Comparison of ENCODE assay signal across 18 cellular contexts in the genomic region with DNA sequence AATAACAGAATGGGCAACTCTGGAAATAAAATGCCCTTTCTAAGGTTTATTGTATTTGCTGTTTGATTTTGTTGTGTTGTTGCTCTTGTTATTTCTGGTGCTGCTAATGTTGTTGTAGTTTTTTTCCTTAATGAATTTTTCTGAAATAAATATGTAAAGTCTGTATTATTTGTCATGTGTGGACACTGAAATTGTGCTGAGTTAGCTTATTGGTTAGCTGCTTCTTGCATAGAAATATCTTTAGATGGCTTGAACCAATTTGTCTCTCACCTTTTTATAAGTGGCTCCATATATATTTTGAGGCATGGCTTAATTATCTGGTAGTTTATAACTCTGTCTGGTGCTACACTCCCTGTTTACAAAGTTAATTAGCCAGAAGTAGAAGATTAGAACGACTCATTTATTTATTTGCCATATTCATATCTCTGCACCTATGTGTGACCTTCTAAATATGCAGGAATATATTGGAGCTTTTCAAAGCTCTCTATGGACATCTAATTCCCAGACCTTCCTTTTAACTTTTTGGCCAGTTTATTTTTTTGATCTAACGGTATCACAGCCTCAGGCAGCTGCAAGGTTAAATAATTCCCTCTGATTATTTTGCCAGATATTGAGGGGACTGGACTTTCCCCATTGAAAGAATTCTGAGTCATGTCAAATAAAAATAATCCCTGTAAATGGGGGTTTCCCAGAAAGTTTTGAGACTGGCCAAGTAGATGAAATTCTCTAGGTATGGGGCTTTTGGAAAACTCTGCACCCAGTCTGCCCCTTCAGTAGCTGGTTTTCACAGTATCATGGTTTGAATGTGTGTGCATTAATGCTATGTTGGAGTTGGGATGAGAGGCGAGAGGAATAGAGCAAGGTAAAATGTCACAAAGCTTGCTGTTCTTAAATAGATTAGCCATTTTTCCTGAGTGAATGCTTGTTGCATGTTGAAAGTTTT.
"Had no signal": no experiment of that assay in that cellular context is flagged by ENCODE, and none has a peak within 500 bp of the region (broad histone marks: within the 10 kb centered on the region; RNA-seq: fewer than 3 reads in every experiment).

No MANE protein-coding gene starts in this region.

- H3K4me3 ChIP-seq: ascending aorta, colonic mucosa, smooth muscle cell, suprapubic skin had no signal

- H3K27ac Mint-ChIP-seq: activated CD4-positive, alpha-beta memory T cell treated with anti-CD3 and anti-CD28 coated beads for 36 hours; activated CD4-positive, alpha-beta T cell treated with anti-CD3 and anti-CD28 coated beads for 36 hours; activated CD8-positive, alpha-beta memory T cell treated with anti-CD3 and anti-CD28 coated beads, Interleukin-2, amount 10 ng/mL, durations not matched to agents 7 days and 5 days; activated naive CD4-positive, alpha-beta T cell treated with anti-CD3 and anti-CD28 coated beads for 36 hours; activated T-helper 2 cell treated with anti-CD3 and anti-CD28 coated beads, Interferon-gamma antibody, Interleukin-2, Interleukin-4, amounts not matched to agents 10 μg/mL and 5 μg/mL and 100 μg/mL, durations not matched to agents 14 hours and 24 hours and 36 hours; nephron; stimulated activated naive CD8-positive, alpha-beta T cell treated with anti-CD3 and anti-CD28 coated beads, Interleukin-15, Interleukin-2, amounts not matched to agents 100 ng/mL and 50 ng/mL, for 24 hours had no signal

- H3K27me3 ChIP-seq: ascending aorta, colonic mucosa, suprapubic skin had no signal

- DNase-seq: activated CD4-positive, alpha-beta memory T cell treated with anti-CD3 and anti-CD28 coated beads for 36 hours; activated CD4-positive, alpha-beta T cell treated with anti-CD3 and anti-CD28 coated beads for 36 hours; activated CD8-positive, alpha-beta memory T cell treated with anti-CD3 and anti-CD28 coated beads, Interleukin-2, amount 10 ng/mL, durations not matched to agents 7 days and 5 days; activated naive CD4-positive, alpha-beta T cell treated with anti-CD3 and anti-CD28 coated beads for 36 hours; activated T-cell treated with anti-CD3 and anti-CD28 coated beads, Interleukin-2, amount 50 U/mL, for 1 hour; colonic mucosa; head of caudate nucleus; occipital lobe; right cardiac atrium; trophoblast cell; WERI-Rb-1 had no signal

- ATAC-seq: activated CD4-positive, alpha-beta T cell treated with anti-CD3 and anti-CD28 coated beads for 36 hours; activated CD8-positive, alpha-beta memory T cell treated with anti-CD3 and anti-CD28 coated beads, Interleukin-2, amount 10 ng/mL, durations not matched to agents 7 days and 5 days; esophagus mucosa; right cardiac atrium had no signal

- H3K36me3 Mint-ChIP-seq: activated CD4-positive, alpha-beta memory T cell treated with anti-CD3 and anti-CD28 coated beads for 36 hours; activated CD8-positive, alpha-beta memory T cell treated with anti-CD3 and anti-CD28 coated beads, Interleukin-2, amount 10 ng/mL, durations not matched to agents 7 days and 5 days had no signal

- H3K4me1 Mint-ChIP-seq: activated CD4-positive, alpha-beta T cell treated with anti-CD3 and anti-CD28 coated beads for 36 hours; activated CD8-positive, alpha-beta memory T cell treated with anti-CD3 and anti-CD28 coated beads, Interleukin-2, amount 10 ng/mL, durations not matched to agents 7 days and 5 days; nephron had no signal

- H3K4me1 ChIP-seq: ascending aorta, colonic mucosa, suprapubic skin had no signal

- H3K4me3 Mint-ChIP-seq: activated CD4-positive, alpha-beta memory T cell treated with anti-CD3 and anti-CD28 coated beads for 36 hours; activated CD4-positive, alpha-beta T cell treated with anti-CD3 and anti-CD28 coated beads for 36 hours; activated CD8-positive, alpha-beta memory T cell treated with anti-CD3 and anti-CD28 coated beads, Interleukin-2, amount 10 ng/mL, durations not matched to agents 7 days and 5 days; activated naive CD4-positive, alpha-beta T cell treated with anti-CD3 and anti-CD28 coated beads for 36 hours; nephron; stimulated activated naive CD8-positive, alpha-beta T cell treated with anti-CD3 and anti-CD28 coated beads, Interleukin-15, Interleukin-2, amounts not matched to agents 100 ng/mL and 50 ng/mL, for 24 hours had no signal

- H3K27ac ChIP-seq: ascending aorta, colonic mucosa, suprapubic skin, WERI-Rb-1 had no signal

- H3K9me3 ChIP-seq: ascending aorta, colonic mucosa, suprapubic skin had no signal

- H3K27me3 Mint-ChIP-seq: activated CD4-positive, alpha-beta memory T cell treated with anti-CD3 and anti-CD28 coated beads for 36 hours; activated CD4-positive, alpha-beta T cell treated with anti-CD3 and anti-CD28 coated beads for 36 hours; activated CD8-positive, alpha-beta memory T cell treated with anti-CD3 and anti-CD28 coated beads, Interleukin-2, amount 10 ng/mL, durations not matched to agents 7 days and 5 days; stimulated activated naive CD8-positive, alpha-beta T cell treated with anti-CD3 and anti-CD28 coated beads, Interleukin-15, Interleukin-2, amounts not matched to agents 100 ng/mL and 50 ng/mL, for 24 hours had no signal

- H3K9me3 Mint-ChIP-seq: stimulated activated naive CD8-positive, alpha-beta T cell treated with anti-CD3 and anti-CD28 coated beads, Interleukin-15, Interleukin-2, amounts not matched to agents 100 ng/mL and 50 ng/mL, for 24 hours had no signal

- H3K36me3 ChIP-seq: ascending aorta, colonic mucosa, suprapubic skin, WERI-Rb-1 had no signal
